1 cellular context compared by ENCODE assay signal in genomic region chr6:168201383-168201782, GRCh38.
TF ChIP-seq lines count a peak whose summit lies in the region.

No MANE protein-coding gene starts in this region.

TF ChIP-seq in Ishikawa, 13 proteins besides CTCF, POLR2A, EP300 and RAD21 (continued from another document):
- TF ChIP-seq, protein P1, sequence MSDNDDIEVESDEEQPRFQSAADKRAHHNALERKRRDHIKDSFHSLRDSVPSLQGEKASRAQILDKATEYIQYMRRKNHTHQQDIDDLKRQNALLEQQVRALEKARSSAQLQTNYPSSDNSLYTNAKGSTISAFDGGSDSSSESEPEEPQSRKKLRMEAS (IDR thresholded peaks at IDR 0.05), result no peak
